1 cellular context compared by ENCODE assay signal in genomic region chr3:46934067-46934466, GRCh38.
TF ChIP-seq lines count a peak whose summit lies in the region.

No MANE protein-coding gene starts in this region.

TF ChIP-seq in HepG2, 621 proteins besides CTCF, POLR2A, EP300 and RAD21:
- TF ChIP-seq PHF5A (CRISPR knock-in tag; IDR thresholded peaks at IDR 0.05; ENCODE audit: low read depth, unreplicated experiment) (no peak), ZNF597 (CRISPR knock-in tag; IDR thresholded peaks at IDR 0.05) (no peak), NR1H2 (CRISPR knock-in tag; IDR thresholded peaks at IDR 0.05; ENCODE audit: borderline replicate concordance, low read depth) (no peak), RBAK (CRISPR knock-in tag; IDR thresholded peaks at IDR 0.05) (no peak), NFKB2 (CRISPR knock-in tag; IDR thresholded peaks at IDR 0.05; ENCODE audit: borderline replicate concordance) (no peak), PHF20 (CRISPR knock-in tag; IDR thresholded peaks at IDR 0.05) (no peak), ZNF546 (CRISPR knock-in tag; conservative IDR thresholded peaks at IDR 0.05) (no peak), STAT6 (CRISPR knock-in tag; IDR thresholded peaks at IDR 0.05; ENCODE audit: borderline replicate concordance) (no peak), BRF2 (CRISPR knock-in tag; IDR thresholded peaks at IDR 0.05) (no peak), TOPORS (CRISPR knock-in tag; IDR thresholded peaks at IDR 0.05) (no peak), ZFP90 (CRISPR knock-in tag; IDR thresholded peaks at IDR 0.05; ENCODE audit: borderline replicate concordance) (no peak), SOX13 (IDR thresholded peaks at IDR 0.05) (no peak), SOX13 (CRISPR knock-in tag; conservative IDR thresholded peaks at IDR 0.05 in 1 of 2, IDR thresholded peaks at IDR 0.05 in 1 of 2) (no peak), ZNF710 (CRISPR knock-in tag; IDR thresholded peaks at IDR 0.05; ENCODE audit: borderline replicate concordance) (no peak), ZNF800 (CRISPR knock-in tag; IDR thresholded peaks at IDR 0.05) (no peak), AGO2 (optimal IDR thresholded peaks at IDR 0.05; ENCODE audit: low read depth, low read length) (no peak)
